ENCODE assay signal across 9 cellular contexts in genomic region chr2:172000696-172001361, GRCh38. TPM values are rescaled to one million over a fixed set of nuclear protein-coding genes. Genes with fewer than 3 reads are reported as not detected.
A peak's percentile ranks its signal among the peaks of the same experiment; 100 is the strongest.
DNase-seq lines count a peak whose midpoint lies in the region; TF ChIP-seq lines count a peak whose summit lies in the region.
"Had no signal": no experiment of that assay in that cellular context is flagged by ENCODE, and none has a peak within 500 bp of the region (broad histone marks: within the 10 kb centered on the region; RNA-seq: fewer than 3 reads in every experiment).

No MANE protein-coding gene starts in this region.

- H3K27me3 Mint-ChIP-seq in activated naive CD4-positive, alpha-beta T cell treated with anti-CD3 and anti-CD28 coated beads, Interleukin-2, amount 10 ng/mL, durations not matched to agents 7 days and 5 days: peaks cover 21% of the 10 kb centered on the region
- H3K27me3 Mint-ChIP-seq in activated CD4-positive, alpha-beta memory T cell treated with anti-CD3 and anti-CD28 coated beads for 36 hours: no peaks in the 10 kb centered on the region

- 77% methylated on average over 13 of the region's 13 CpGs for WGBS in suprapubic skin

- H3K4me3 Mint-ChIP-seq in activated naive CD4-positive, alpha-beta T cell treated with anti-CD3 and anti-CD28 coated beads, Interleukin-2, amount 10 ng/mL, durations not matched to agents 7 days and 5 days: peak overlapping the region; percentile 82
- H3K4me3 Mint-ChIP-seq in activated CD4-positive, alpha-beta memory T cell treated with anti-CD3 and anti-CD28 coated beads for 36 hours: peak overlapping the region; percentile 93

- H3K4me1 ChIP-seq in suprapubic skin: peaks cover 15% of the 10 kb centered on the region

- TF ChIP-seq EP300 in suprapubic skin (IDR thresholded peaks at IDR 0.05): no peak

- no peaks in the 10 kb centered on the region for H3K36me3 ChIP-seq in suprapubic skin

- H3K27ac ChIP-seq in suprapubic skin (no peak overlapping the region), RWPE1 (no peak overlapping the region)

- no peaks in the 10 kb centered on the region for H3K9me3 Mint-ChIP-seq in activated naive CD4-positive, alpha-beta T cell treated with anti-CD3 and anti-CD28 coated beads, Interleukin-2, amount 10 ng/mL, durations not matched to agents 7 days and 5 days
- H3K9me3 Mint-ChIP-seq in activated CD4-positive, alpha-beta memory T cell treated with anti-CD3 and anti-CD28 coated beads for 36 hours: no peaks in the 10 kb centered on the region

- TF ChIP-seq POLR2A in suprapubic skin (IDR thresholded peaks at IDR 0.05): no peak

- peaks cover 25% of the 10 kb centered on the region for H3K4me1 Mint-ChIP-seq in activated naive CD4-positive, alpha-beta T cell treated with anti-CD3 and anti-CD28 coated beads, Interleukin-2, amount 10 ng/mL, durations not matched to agents 7 days and 5 days
- peaks cover 20% of the 10 kb centered on the region for H3K4me1 Mint-ChIP-seq in activated CD4-positive, alpha-beta memory T cell treated with anti-CD3 and anti-CD28 coated beads for 36 hours (ENCODE audit: low read depth)

- peak overlapping the region; percentile 80 for H3K27ac Mint-ChIP-seq in activated naive CD4-positive, alpha-beta T cell treated with anti-CD3 and anti-CD28 coated beads, Interleukin-2, amount 10 ng/mL, durations not matched to agents 7 days and 5 days
- H3K27ac Mint-ChIP-seq in activated CD4-positive, alpha-beta memory T cell treated with anti-CD3 and anti-CD28 coated beads for 36 hours: peak overlapping the region; percentile 81

- H3K36me3 Mint-ChIP-seq in activated naive CD4-positive, alpha-beta T cell treated with anti-CD3 and anti-CD28 coated beads, Interleukin-2, amount 10 ng/mL, durations not matched to agents 7 days and 5 days: no peaks in the 10 kb centered on the region
- no peaks in the 10 kb centered on the region for H3K36me3 Mint-ChIP-seq in activated CD4-positive, alpha-beta memory T cell treated with anti-CD3 and anti-CD28 coated beads for 36 hours

- POLR2A ChIA-PET in activated CD4-positive, alpha-beta memory T cell treated with anti-CD3 and anti-CD28 coated beads for 36 hours (lab: Charles Lee): interaction anchor here (0.8 to 0.9 kb wide), 2 partner anchors 12 to 18 kb away, joined by 3 to 4 read pairs; no protein-coding TSS in a partner anchor
- POLR2A ChIA-PET in RWPE1 (lab: Yijun Ruan, JAX; ENCODE audit: low non-redundant PET): interaction anchor here (0.6 kb wide), 1 partner anchor 47 kb away, joined by 4 read pairs; no protein-coding TSS in a partner anchor

- no peaks in the 10 kb centered on the region for H3K27me3 ChIP-seq in suprapubic skin

- H3K9me3 ChIP-seq in iPS-18c (ENCODE audit: control insufficient read depth, insufficient read depth, low read length) (no peaks in the 10 kb centered on the region), suprapubic skin (no peaks in the 10 kb centered on the region)

- no peak for DNase-seq in activated naive CD4-positive, alpha-beta T cell treated with anti-CD3 and anti-CD28 coated beads, Interleukin-2, amount 10 ng/mL, durations not matched to agents 7 days and 5 days
- DNase-seq in activated naive CD4-positive, alpha-beta T cell treated with Interleukin-2 at 50 U/mL for 16 hours: no peak
- DNase-seq in activated CD4-positive, alpha-beta memory T cell treated with anti-CD3 and anti-CD28 coated beads for 36 hours: no peak
- no peak for DNase-seq in suprapubic skin (ENCODE audit: low spot score in 2 of 2)
- DNase-seq in RWPE1 (ENCODE audit: low spot score): no peak
- no peak for DNase-seq in GOT3 (lab: John Stamatoyannopoulos, UW)
- DNase-seq in DMS 273 treated with DMSO at 0.1 percent for 48 hours (lab: John Stamatoyannopoulos, UW): no peak
- DNase-seq: EL had no signal

- H3K4me3 ChIP-seq in iPS-18c (ENCODE audit: insufficient read depth, low read depth, low read length): peak overlapping the region; percentile 96; the same call in 1 of the 2 replicates
- peak overlapping the region; percentile 76 for H3K4me3 ChIP-seq in suprapubic skin

- TF ChIP-seq CTCF in suprapubic skin (IDR thresholded peaks at IDR 0.05) (no peak), RWPE1 (conservative IDR thresholded peaks at IDR 0.05; ENCODE audit: low read depth) (no peak)

- intact Hi-C loops in activated CD4-positive, alpha-beta memory T cell treated with anti-CD3 and anti-CD28 coated beads for 36 hours (cut with micrococcal nuclease): loop anchor here (5.0 kb wide), 1 partner anchor 101 kb away; the partner anchor contains the start of gene DLX2

- CTCF ChIA-PET in activated naive CD4-positive, alpha-beta T cell treated with anti-CD3 and anti-CD28 coated beads, Interleukin-2, amount 10 ng/mL, durations not matched to agents 7 days and 5 days (lab: Charles Lee): no interaction called here
- CTCF ChIA-PET in activated CD4-positive, alpha-beta memory T cell treated with anti-CD3 and anti-CD28 coated beads for 36 hours (lab: Charles Lee): interaction anchor here (0.7 kb wide), 1 partner anchor 125 kb away, joined by 3 read pairs; no protein-coding TSS in a partner anchor
- CTCF ChIA-PET in RWPE1 (lab: Yijun Ruan, JAX): interaction anchor here (0.6 kb wide), 1 partner anchor 99 kb away, joined by 3 read pairs; no protein-coding TSS in a partner anchor

RNA-seq across cellular contexts. Expression of gene METAP1D, which starts 1.1 kb away (rescaled TPM):
- total RNA-seq in activated CD4-positive, alpha-beta memory T cell treated with anti-CD3 and anti-CD28 coated beads for 36 hours: 1 to 10 TPM; 3.4 to 3.9 TPM
- total RNA-seq in suprapubic skin: 1 to 10 TPM; 2.1 to 5.9 (median 4.3) TPM
